Comparison of ENCODE assay signal across 1 cellular context in the genomic region with DNA sequence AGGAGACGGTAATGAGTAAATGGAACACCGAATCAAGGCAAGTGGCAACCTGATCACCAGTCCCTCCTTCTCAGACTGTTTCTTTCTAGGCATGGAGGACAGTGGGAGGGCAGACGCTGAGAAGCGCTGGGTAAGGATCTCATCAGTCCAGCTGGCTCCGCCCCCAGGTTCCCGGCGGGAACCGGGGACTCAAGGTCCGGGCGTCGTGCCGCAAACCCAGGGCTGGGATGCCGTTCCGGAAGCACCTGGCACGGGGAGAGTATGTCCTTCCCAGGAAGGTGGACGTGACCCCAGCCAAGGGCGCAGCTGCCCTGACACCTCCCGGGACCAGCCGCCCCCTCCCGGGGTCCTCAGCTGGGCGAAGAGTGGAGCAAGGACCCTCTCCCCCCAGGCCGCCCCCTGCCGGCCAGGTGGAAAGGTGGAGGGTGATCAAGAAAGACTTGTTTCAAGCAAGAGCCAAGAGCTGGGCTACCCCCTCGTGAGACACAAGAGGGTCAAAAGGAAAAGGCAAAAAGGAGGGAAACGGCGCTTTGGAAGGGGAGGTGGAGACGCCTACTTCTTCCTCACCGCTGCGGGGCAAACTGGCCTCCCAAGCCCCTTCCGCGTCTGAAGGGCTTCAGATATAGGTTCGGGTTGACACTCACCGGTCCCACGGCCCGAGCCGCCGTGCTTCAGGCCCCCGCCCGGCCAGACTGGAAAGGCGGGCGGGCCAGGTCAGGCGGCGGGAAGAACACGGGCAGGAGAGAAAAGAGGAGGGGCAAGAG.
TF ChIP-seq lines count a peak whose summit lies in the region.

A gene with protein sequence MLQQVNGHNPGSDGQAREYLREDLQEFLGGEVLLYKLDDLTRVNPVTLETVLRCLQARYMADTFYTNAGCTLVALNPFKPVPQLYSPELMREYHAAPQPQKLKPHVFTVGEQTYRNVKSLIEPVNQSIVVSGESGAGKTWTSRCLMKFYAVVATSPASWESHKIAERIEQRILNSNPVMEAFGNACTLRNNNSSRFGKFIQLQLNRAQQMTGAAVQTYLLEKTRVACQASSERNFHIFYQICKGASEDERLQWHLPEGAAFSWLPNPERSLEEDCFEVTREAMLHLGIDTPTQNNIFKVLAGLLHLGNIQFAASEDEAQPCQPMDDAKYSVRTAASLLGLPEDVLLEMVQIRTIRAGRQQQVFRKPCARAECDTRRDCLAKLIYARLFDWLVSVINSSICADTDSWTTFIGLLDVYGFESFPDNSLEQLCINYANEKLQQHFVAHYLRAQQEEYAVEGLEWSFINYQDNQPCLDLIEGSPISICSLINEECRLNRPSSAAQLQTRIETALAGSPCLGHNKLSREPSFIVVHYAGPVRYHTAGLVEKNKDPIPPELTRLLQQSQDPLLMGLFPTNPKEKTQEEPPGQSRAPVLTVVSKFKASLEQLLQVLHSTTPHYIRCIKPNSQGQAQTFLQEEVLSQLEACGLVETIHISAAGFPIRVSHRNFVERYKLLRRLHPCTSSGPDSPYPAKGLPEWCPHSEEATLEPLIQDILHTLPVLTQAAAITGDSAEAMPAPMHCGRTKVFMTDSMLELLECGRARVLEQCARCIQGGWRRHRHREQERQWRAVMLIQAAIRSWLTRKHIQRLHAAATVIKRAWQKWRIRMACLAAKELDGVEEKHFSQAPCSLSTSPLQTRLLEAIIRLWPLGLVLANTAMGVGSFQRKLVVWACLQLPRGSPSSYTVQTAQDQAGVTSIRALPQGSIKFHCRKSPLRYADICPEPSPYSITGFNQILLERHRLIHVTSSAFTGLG (minus strand): TSS at position 752 of the 764 bp plus-strand sequence. CDS start 2,330 bp downstream, outside the sequence.

TF ChIP-seq in A549, 52 proteins besides CTCF, POLR2A, EP300 and RAD21 (continued from another document):
- TF ChIP-seq, protein P1, sequence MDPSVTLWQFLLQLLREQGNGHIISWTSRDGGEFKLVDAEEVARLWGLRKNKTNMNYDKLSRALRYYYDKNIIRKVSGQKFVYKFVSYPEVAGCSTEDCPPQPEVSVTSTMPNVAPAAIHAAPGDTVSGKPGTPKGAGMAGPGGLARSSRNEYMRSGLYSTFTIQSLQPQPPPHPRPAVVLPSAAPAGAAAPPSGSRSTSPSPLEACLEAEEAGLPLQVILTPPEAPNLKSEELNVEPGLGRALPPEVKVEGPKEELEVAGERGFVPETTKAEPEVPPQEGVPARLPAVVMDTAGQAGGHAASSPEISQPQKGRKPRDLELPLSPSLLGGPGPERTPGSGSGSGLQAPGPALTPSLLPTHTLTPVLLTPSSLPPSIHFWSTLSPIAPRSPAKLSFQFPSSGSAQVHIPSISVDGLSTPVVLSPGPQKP (IDR thresholded peaks at IDR 0.05; ENCODE audit: low read depth, low read length) = no peak
